ENCODE assay signal across 1 cellular context in the genomic region with DNA sequence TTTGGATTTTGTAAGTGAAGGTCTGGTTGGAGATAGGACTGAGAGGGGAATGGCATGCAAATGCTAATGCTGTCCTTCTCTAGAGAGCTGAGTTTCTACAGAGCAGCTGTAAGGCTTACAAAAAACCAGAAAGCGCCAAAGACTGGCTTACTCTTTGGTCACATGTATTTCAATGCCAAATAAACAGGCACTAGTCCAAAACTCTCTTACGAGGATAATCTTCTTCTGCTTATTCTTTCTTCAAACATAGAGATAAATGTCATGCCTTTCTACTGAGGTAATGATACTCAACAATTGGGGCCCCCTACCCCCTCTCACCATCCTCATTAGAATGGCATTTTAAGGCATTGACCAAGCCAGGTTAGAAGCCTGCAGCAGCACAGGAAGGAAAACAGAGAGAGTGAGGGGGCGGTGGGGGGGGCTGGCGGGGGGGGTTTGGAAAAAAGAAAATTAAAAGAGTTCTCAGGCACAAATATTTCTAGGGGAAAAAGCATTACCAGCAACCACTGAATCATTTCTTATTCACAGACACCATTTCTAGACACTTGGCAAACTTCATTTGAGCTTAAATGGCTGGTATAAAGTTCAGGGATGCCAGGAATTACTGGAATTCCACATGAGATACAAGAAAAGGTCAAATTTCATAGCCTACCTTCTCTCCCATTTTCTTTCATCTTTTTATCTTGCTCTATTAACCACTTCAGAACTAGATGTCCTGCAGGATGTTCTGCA.
TF ChIP-seq lines count a peak whose summit lies in the region.

No MANE protein-coding gene starts in this region.

TF ChIP-seq in endothelial cell of umbilical vein, 7 proteins besides CTCF, POLR2A, EP300 and RAD21:
- TF ChIP-seq FOS (IDR thresholded peaks at IDR 0.05; ENCODE audit: borderline replicate concordance, insufficient read depth, low read length) (no peak), JUN (IDR thresholded peaks at IDR 0.05; ENCODE audit: borderline replicate concordance, insufficient read depth, insufficient read length, low read depth) (no peak)
- TF ChIP-seq, protein P1, sequence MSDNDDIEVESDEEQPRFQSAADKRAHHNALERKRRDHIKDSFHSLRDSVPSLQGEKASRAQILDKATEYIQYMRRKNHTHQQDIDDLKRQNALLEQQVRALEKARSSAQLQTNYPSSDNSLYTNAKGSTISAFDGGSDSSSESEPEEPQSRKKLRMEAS (IDR thresholded peaks at IDR 0.05; ENCODE audit: insufficient read depth, insufficient read length): no peak
